Comparison of ENCODE assay signal across 1 cellular context in the genomic region with DNA sequence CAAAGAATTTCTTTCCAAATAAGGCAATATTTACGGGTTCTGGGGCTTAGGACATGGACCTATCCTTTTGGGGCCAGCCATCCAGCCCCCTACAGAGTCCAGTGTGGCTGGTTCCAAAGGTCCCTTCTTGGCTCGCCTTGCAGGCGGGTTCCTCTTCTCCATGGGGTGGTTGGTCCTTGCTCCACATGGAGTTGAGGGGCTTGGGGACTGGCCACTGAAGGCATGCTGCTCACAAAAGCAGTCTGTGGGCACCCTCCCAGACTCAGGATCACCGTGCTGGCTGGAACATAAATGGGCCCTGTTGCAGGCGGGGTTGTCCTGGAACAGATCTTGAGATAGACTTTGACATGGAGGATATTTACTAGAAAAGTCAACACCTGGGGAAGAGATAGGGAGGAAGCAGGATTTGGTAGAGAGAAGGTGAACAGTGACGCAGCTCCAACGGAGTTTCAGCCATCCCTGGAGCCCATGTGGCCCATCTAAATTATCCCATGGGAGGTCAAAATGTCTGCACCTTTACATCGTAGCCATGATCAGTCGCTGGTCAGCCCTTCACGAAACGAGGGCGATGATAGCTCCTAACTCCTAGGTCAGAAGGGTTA.
TF ChIP-seq lines count a peak whose summit lies in the region.

No MANE protein-coding gene starts in this region.

TF ChIP-seq in SK-N-SH, 30 proteins besides CTCF, POLR2A, EP300 and RAD21 (continued from another document):
- TF ChIP-seq, protein P1, sequence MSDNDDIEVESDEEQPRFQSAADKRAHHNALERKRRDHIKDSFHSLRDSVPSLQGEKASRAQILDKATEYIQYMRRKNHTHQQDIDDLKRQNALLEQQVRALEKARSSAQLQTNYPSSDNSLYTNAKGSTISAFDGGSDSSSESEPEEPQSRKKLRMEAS (IDR thresholded peaks at IDR 0.05; ENCODE audit: low read depth): no peak
- no peak for TF ChIP-seq EZH2phosphoT487 (IDR thresholded peaks at IDR 0.05; ENCODE audit: borderline replicate concordance, low read depth)
- TF ChIP-seq NRF1 (IDR thresholded peaks at IDR 0.05; ENCODE audit: low read depth, low read length): no peak
- no peak for TF ChIP-seq TCF12 (IDR thresholded peaks at IDR 0.05)
- no peak for TF ChIP-seq SMC3 (IDR thresholded peaks at IDR 0.05; ENCODE audit: low read depth, low read length)
- TF ChIP-seq SIN3A (IDR thresholded peaks at IDR 0.05; ENCODE audit: borderline replicate concordance, low read depth, low read length): no peak
- no peak for TF ChIP-seq GATA2 (CRISPR knock-in tag; IDR thresholded peaks at IDR 0.05)
- TF ChIP-seq, protein P2, sequence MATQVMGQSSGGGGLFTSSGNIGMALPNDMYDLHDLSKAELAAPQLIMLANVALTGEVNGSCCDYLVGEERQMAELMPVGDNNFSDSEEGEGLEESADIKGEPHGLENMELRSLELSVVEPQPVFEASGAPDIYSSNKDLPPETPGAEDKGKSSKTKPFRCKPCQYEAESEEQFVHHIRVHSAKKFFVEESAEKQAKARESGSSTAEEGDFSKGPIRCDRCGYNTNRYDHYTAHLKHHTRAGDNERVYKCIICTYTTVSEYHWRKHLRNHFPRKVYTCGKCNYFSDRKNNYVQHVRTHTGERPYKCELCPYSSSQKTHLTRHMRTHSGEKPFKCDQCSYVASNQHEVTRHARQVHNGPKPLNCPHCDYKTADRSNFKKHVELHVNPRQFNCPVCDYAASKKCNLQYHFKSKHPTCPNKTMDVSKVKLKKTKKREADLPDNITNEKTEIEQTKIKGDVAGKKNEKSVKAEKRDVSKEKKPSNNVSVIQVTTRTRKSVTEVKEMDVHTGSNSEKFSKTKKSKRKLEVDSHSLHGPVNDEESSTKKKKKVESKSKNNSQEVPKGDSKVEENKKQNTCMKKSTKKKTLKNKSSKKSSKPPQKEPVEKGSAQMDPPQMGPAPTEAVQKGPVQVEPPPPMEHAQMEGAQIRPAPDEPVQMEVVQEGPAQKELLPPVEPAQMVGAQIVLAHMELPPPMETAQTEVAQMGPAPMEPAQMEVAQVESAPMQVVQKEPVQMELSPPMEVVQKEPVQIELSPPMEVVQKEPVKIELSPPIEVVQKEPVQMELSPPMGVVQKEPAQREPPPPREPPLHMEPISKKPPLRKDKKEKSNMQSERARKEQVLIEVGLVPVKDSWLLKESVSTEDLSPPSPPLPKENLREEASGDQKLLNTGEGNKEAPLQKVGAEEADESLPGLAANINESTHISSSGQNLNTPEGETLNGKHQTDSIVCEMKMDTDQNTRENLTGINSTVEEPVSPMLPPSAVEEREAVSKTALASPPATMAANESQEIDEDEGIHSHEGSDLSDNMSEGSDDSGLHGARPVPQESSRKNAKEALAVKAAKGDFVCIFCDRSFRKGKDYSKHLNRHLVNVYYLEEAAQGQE (IDR thresholded peaks at IDR 0.05; ENCODE audit: low read depth, low read length): no peak
- no peak for TF ChIP-seq FOXM1 (IDR thresholded peaks at IDR 0.05; ENCODE audit: low read depth)
- no peak for TF ChIP-seq RFX5 (IDR thresholded peaks at IDR 0.05; ENCODE audit: low read length)
- no peak for TF ChIP-seq RXRA (IDR thresholded peaks at IDR 0.05; ENCODE audit: borderline replicate concordance, low read depth)
- TF ChIP-seq JUND (IDR thresholded peaks at IDR 0.05): no peak
- no peak for TF ChIP-seq POLR2AphosphoS5 (IDR thresholded peaks at IDR 0.05; ENCODE audit: low read depth, low read length)
